In the genomic region with DNA sequence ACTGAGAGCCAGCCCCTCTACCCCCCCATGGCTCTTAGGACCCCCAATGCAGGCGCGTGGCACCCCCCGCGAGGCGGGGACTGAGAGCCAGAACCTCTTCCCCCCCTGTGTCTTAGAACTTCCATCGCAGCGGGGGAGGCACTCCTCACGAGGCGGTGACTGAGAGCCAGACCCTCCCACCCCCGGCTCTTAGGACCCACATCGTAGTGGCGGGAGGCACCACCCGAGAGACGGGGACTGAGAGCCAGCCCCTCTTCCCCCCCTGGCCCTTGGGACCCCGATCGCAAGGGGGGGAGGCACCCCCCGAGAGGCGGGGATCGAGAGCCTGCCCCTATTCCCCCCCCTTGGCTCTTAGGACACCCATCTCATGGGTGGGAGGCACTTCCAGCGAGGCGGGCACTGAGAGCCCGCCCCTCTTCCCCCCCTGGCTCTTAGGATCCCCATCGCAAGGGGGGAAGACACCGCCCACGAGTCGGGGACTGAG, we compare ENCODE assay signal across 8 cellular contexts. TPM values are rescaled to one million over a fixed set of nuclear protein-coding genes. Genes with fewer than 3 reads are reported as not detected.
DNase-seq lines count a peak whose midpoint lies in the region; ATAC-seq, FAIRE-seq and TF ChIP-seq lines count a peak whose summit lies in the region.

No MANE protein-coding gene starts in this region.

- DNase-seq in GM10266 (ENCODE audit: extremely low spot score) (peak; percentile 37), NCI-H128 (lab: John Stamatoyannopoulos, UW; ENCODE audit: unreplicated experiment) (peak; percentile 63), HepG2 (ENCODE audit: low spot score) (no peak), upper lobe of left lung (peak in 1 of 2 donors; percentile 80), NCI-H226 (no peak)

- POLR2A ChIA-PET in HepG2 (lab: Yijun Ruan, JAX), result no interaction called here

- intact Hi-C loops in HepG2 (cut with micrococcal nuclease; ENCODE audit: unreplicated experiment), result no loop called here

- no peaks in the 10 kb centered on the region for H3K9me3 ChIP-seq in HepG2 (ENCODE audit: low read length)
- H3K9me3 ChIP-seq in upper lobe of left lung, result no peaks in the 10 kb centered on the region

- no peak for FAIRE-seq in HepG2 (lab: Jason Lieb, UNC)

- no peak for TF ChIP-seq POLR2A in HepG2 (IDR thresholded peaks at IDR 0.05; ENCODE audit: insufficient read depth in 1 of 2, low read depth in 2 of 2, low read length in 2 of 2)
- no peak for TF ChIP-seq POLR2A in upper lobe of left lung (IDR thresholded peaks at IDR 0.05)

- CTCF ChIA-PET in HepG2 (lab: Yijun Ruan, JAX; ENCODE audit: low intra/inter-chr PET ratio, low total read pairs), result no interaction called here

- TF ChIP-seq EP300 in HepG2 (IDR thresholded peaks at IDR 0.05; ENCODE audit: low read depth in 2 of 2, low read length in 2 of 2) (no peak), HepG2 (CRISPR knock-in tag; IDR thresholded peaks at IDR 0.05; ENCODE audit: borderline replicate concordance) (no peak), upper lobe of left lung (IDR thresholded peaks at IDR 0.05) (no peak)

- TF ChIP-seq CTCF in GM10266 (IDR thresholded peaks at IDR 0.05; ENCODE audit: control insufficient read depth, insufficient read depth, low read depth, missing control alignments) (no peak), HepG2 (CRISPR knock-in tag; IDR thresholded peaks at IDR 0.05) (no peak), upper lobe of left lung (IDR thresholded peaks at IDR 0.05) (no peak)

- no peaks in the 10 kb centered on the region for H3K79me2 ChIP-seq in HepG2 (ENCODE audit: insufficient read depth, low read length)

- no peaks in the 10 kb centered on the region for H3K9me3 Mint-ChIP-seq in activated naive CD8-positive, alpha-beta T cell (ENCODE audit: low read depth)

- H4K20me1 ChIP-seq in HepG2 (ENCODE audit: insufficient read depth, low read length), result no peaks in the 10 kb centered on the region

- H3K9ac ChIP-seq in HepG2 (ENCODE audit: insufficient read depth, low read depth, low read length), result no peak overlapping the region

- no peak overlapping the region for H3K27ac Mint-ChIP-seq in activated naive CD8-positive, alpha-beta T cell

- H3K27ac ChIP-seq in HepG2 (ENCODE audit: extremely low read length, insufficient read depth, low read length), result no peak overlapping the region
- H3K27ac ChIP-seq in upper lobe of left lung, result no peak overlapping the region

- ATAC-seq in HepG2 (peak; percentile 28), upper lobe of left lung (ENCODE audit: low FRiP score in 2 of 2) (peak; percentile 65 to 74), GM21526 (IDR thresholded peaks at IDR 0.05; ENCODE audit: low FRiP score, unreplicated experiment) (no peak), GM18861 (IDR thresholded peaks at IDR 0.05; ENCODE audit: unreplicated experiment) (no peak)

- no peak for TF ChIP-seq RAD21 in HepG2 (CRISPR knock-in tag; IDR thresholded peaks at IDR 0.05)

- BruUV-seq in HepG2 (replicated peaks; lab: Mats Ljungman, UMichigan), result no TSS peak

- H3K4me3 ChIP-seq in HepG2 (replicated peaks in 1 of 3; ENCODE audit: insufficient read depth in 1 of 3, low read depth in 2 of 3, low read length in 3 of 3) (peak overlapping the region in 1 of 3 experiments; percentile 10; a peak in 1 of 6 replicates), upper lobe of left lung (peak overlapping the region in 3 of 4 donors; percentile 9 to 42 (median 23))

- peak overlapping the region; percentile 75 for H3K4me3 Mint-ChIP-seq in activated naive CD8-positive, alpha-beta T cell

- no peaks in the 10 kb centered on the region for H3K36me3 Mint-ChIP-seq in activated naive CD8-positive, alpha-beta T cell

- peaks cover 6% of the 10 kb centered on the region for H3K27me3 Mint-ChIP-seq in activated naive CD8-positive, alpha-beta T cell

- no peak overlapping the region for H2AFZ ChIP-seq in HepG2 (ENCODE audit: low read length)

- H3K4me2 ChIP-seq in HepG2 (ENCODE audit: low read depth, low read length), result peak overlapping the region; percentile 23; the same call in 1 of the 2 replicates

- H3K27me3 ChIP-seq in HepG2 (ENCODE audit: control insufficient read depth in 1 of 2, insufficient read depth in 2 of 2, low read length in 2 of 2) (no peaks in the 10 kb centered on the region), upper lobe of left lung (peaks cover 0 to 28% (median 6%) of the 10 kb centered on the region in 4 donors)

- no peaks in the 10 kb centered on the region for H3K36me3 ChIP-seq in HepG2 (replicated peaks in 1 of 2; ENCODE audit: control insufficient read depth in 1 of 2, insufficient read depth in 2 of 2, low read length in 2 of 2)
- H3K36me3 ChIP-seq in upper lobe of left lung, result no peaks in the 10 kb centered on the region

- WGBS in HepG2 (ENCODE audit: low lambda C conversion rate), result 63% methylated on average over 14 of the region's 26 CpGs
- 18 to 20% methylated on average over 1 to 17 of the region's 26 CpGs for WGBS in upper lobe of left lung, 2 donors

- H3K4me1 ChIP-seq in HepG2 (ENCODE audit: insufficient read depth, low read length) (peaks cover 12% of the 10 kb centered on the region; the same call in 1 of the 2 replicates), upper lobe of left lung (peaks cover 18 to 30% (median 22%) of the 10 kb centered on the region in 4 donors)

- in situ Hi-C loops in HepG2 (cut with HindIII; ENCODE audit: extremely low pct_ligation_motif_present, low pct_unique_long_range_greater_than_20kb), result loop anchor here (10.0 kb wide), 1 partner anchor 116 kb away; no protein-coding TSS in a partner anchor

- peaks cover 8% of the 10 kb centered on the region for H3K4me1 Mint-ChIP-seq in activated naive CD8-positive, alpha-beta T cell (ENCODE audit: low read depth)

TF ChIP-seq in HepG2, 621 proteins besides CTCF, POLR2A, EP300 and RAD21 (continues in another document):
- TF ChIP-seq, protein P1, sequence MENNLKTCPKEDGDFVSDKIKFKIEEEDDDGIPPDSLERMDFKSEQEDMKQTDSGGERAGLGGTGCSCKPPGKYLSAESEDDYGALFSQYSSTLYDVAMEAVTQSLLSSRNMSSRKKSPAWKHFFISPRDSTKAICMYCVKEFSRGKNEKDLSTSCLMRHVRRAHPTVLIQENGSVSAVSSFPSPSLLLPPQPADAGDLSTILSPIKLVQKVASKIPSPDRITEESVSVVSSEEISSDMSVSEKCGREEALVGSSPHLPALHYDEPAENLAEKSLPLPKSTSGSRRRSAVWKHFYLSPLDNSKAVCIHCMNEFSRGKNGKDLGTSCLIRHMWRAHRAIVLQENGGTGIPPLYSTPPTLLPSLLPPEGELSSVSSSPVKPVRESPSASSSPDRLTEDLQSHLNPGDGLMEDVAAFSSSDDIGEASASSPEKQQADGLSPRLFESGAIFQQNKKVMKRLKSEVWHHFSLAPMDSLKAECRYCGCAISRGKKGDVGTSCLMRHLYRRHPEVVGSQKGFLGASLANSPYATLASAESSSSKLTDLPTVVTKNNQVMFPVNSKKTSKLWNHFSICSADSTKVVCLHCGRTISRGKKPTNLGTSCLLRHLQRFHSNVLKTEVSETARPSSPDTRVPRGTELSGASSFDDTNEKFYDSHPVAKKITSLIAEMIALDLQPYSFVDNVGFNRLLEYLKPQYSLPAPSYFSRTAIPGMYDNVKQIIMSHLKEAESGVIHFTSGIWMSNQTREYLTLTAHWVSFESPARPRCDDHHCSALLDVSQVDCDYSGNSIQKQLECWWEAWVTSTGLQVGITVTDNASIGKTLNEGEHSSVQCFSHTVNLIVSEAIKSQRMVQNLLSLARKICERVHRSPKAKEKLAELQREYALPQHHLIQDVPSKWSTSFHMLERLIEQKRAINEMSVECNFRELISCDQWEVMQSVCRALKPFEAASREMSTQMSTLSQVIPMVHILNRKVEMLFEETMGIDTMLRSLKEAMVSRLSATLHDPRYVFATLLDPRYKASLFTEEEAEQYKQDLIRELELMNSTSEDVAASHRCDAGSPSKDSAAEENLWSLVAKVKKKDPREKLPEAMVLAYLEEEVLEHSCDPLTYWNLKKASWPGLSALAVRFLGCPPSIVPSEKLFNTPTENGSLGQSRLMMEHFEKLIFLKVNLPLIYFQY (CRISPR knock-in tag; IDR thresholded peaks at IDR 0.05; ENCODE audit: borderline replicate concordance), result no peak

RNA-seq across cellular contexts. Expression of a gene that starts 44.7 kb away (rescaled TPM):
- total RNA-seq in HepG2 (2016; rRNA removed; fragmentation: Illumina TruSeq; extraction: Trizol) (17.1 and 40.8 TPM in 2 replicates), upper lobe of left lung (100 to 1,000 TPM in 1 of 6 donors, 10 to 100 TPM in 5; 13.9 to 117 (median 23.0) TPM)
- total RNA-seq in HepG2 (2016; cell fraction: cytosol; rRNA removed; fragmentation: Illumina TruSeq; extraction: Trizol; ENCODE audit: low read depth), result 28.6 and 29.4 TPM in 2 replicates
- 16.0 and 40.8 TPM in 2 replicates for total RNA-seq in HepG2 (2016; cell fraction: insoluble cytoplasmic fraction; rRNA removed; fragmentation: Illumina TruSeq; extraction: Trizol)
- total RNA-seq in HepG2 (2016; cell fraction: membrane; rRNA removed; fragmentation: Illumina TruSeq; extraction: Trizol), result 14.9 and 18.5 TPM in 2 replicates
- 76.9 and 82.6 TPM in 2 replicates for total RNA-seq in HepG2 (2016; cell fraction: nucleus; rRNA removed; fragmentation: Illumina TruSeq; extraction: Trizol)
- polyA plus RNA-seq in HepG2 (2011; rRNA removed), result 23.9 and 24.2 TPM in 2 replicates
- polyA plus RNA-seq in HepG2 (2011; cell fraction: cytosol; rRNA removed), result 5.5 and 6.3 TPM in 2 replicates
- 172 and 221 TPM in 2 replicates for polyA plus RNA-seq in HepG2 (2011; cell fraction: nucleus; rRNA removed)
- polyA plus RNA-seq in HepG2 (2012), result 22.4 and 23.6 TPM in 2 replicates
- 2.2 TPM in 2 replicates for polyA plus RNA-seq in HepG2 (2016; cell fraction: cytosol; fragmentation: Illumina TruSeq; extraction: Trizol; ENCODE audit: low read depth)
- 8.7 and 11.8 TPM in 2 replicates for polyA plus RNA-seq in HepG2 (2016; cell fraction: insoluble cytoplasmic fraction; fragmentation: Illumina TruSeq; extraction: Trizol; ENCODE audit: low read depth)
- 2.6 and 3.4 TPM in 2 replicates for polyA plus RNA-seq in HepG2 (2016; cell fraction: membrane; fragmentation: Illumina TruSeq; extraction: Trizol; ENCODE audit: low read depth)
- polyA plus RNA-seq in HepG2 (2016; cell fraction: nucleus; fragmentation: Illumina TruSeq; extraction: Trizol; ENCODE audit: insufficient read depth, low read depth), result 133 and 148 TPM in 2 replicates
- 27.7 and 88.8 TPM in 2 replicates for polyA minus RNA-seq in HepG2 (2011; rRNA and poly(A)+ RNA removed; ENCODE audit: low replicate concordance)
- 6.9 and 7.2 TPM in 2 replicates for polyA minus RNA-seq in HepG2 (2011; cell fraction: cytosol; rRNA and poly(A)+ RNA removed)
- polyA minus RNA-seq in HepG2 (2011; cell fraction: nucleus; rRNA and poly(A)+ RNA removed), result 83.3 and 93.6 TPM in 2 replicates

Comparison
In these comparisons a context has a peak if more than half of its experiments do, and no peak if none do; other contexts are left out.
1. DNase-seq: peak in GM10266 (single experiment) and NCI-H128 (single experiment); none in HepG2 (single experiment) and NCI-H226 (single experiment).
2. ATAC-seq: peak in HepG2 (single experiment) and upper lobe of left lung (2 of 2); none in GM21526 (single experiment) and GM18861 (single experiment).